ENCODE assay signal across 16 cellular contexts in the genomic region with DNA sequence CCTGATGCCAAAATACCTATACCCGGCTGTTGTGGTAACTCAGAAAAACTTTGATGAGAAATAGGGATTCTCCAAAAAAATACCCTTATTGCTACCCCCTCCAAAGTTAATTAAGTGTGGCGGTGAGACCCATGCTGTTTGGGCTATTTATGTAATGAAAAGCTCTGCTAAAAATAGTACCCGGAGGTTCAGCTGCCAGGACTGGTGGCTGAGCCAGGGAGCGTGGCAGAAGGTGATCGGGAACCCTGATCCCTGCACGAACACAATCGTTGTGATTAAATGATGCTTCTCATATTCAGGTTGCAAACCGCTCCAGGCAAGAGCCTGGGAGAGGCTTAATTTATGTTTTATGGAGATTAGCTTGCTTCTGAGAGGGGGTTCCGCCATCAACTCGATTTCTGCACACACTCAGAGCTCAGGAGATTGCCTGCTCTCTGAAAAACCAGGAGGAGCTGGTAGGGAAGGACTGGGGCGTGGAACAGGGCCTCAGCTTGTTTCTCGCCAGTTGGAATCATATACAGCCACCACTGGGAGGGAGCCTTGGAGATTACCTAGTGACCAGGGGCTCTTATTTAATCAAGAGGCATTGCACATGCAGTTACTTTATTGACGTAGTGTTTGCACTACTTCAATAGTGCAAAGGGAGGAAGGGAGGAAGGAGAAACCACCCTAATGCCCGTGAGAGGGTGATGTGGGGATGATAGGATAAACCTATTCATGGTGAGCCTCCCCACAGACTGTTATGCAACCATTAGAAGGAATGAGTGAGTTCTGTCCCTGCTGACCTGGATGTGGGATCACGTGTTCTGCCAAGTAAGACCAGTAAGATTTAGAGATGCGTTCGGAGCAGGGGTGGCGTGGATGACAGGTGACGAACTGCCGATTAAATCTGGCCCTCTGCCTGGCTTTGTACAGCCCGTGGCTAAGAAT. TPM values are rescaled to one million over a fixed set of nuclear protein-coding genes. Genes with fewer than 3 reads are reported as not detected.
DNase-seq lines count a peak whose midpoint lies in the region; ATAC-seq and TF ChIP-seq lines count a peak whose summit lies in the region.
"Had no signal": no experiment of that assay in that cellular context is flagged by ENCODE, and none has a peak within 500 bp of the region (broad histone marks: within the 10 kb centered on the region; RNA-seq: fewer than 3 reads in every experiment).

No MANE protein-coding gene starts in this region.

- intact Hi-C loops in heart right ventricle (cut with DNase I) = loop anchor here in 2 of 10 donors (10.0 kb wide), 1 partner anchor 107 kb away; no protein-coding TSS in a partner anchor

- no peaks in the 10 kb centered on the region for H3K9me3 ChIP-seq in WERI-Rb-1 (ENCODE audit: severe bottlenecking)
- H3K9me3 ChIP-seq in heart right ventricle = no peaks in the 10 kb centered on the region
- H3K9me3 ChIP-seq: mucosa of descending colon, suprapubic skin had no signal

- no peaks in the 10 kb centered on the region for H3K36me3 ChIP-seq in WERI-Rb-1
- H3K36me3 ChIP-seq in heart right ventricle = peaks cover 0 to 34% (median 3%) of the 10 kb centered on the region in 9 donors
- H3K36me3 ChIP-seq: BE2C, suprapubic skin had no signal

- WGBS in heart right ventricle, 2 donors = 36 to 46% methylated on average over 21 of the region's 21 CpGs

- TF ChIP-seq CTCF in WERI-Rb-1 (IDR thresholded peaks at IDR 0.05; ENCODE audit: low read depth, low read length) (no peak), heart right ventricle (IDR thresholded peaks at IDR 0.05) (no peak)

- H3K4me3 ChIP-seq in WERI-Rb-1 (ENCODE audit: low read depth, low read length) (peak overlapping the region; percentile 23), heart right ventricle (peak overlapping the region in 2 of 10 donors; percentile 6 to 20)
- H3K4me3 ChIP-seq: mucosa of descending colon, suprapubic skin had no signal

- DNase-seq in NCI-H1694 (lab: John Stamatoyannopoulos, UW) (peak; percentile 50), WERI-Rb-1 (peak; percentile 48), heart right ventricle (no peak), putamen (ENCODE audit: low spot score) (peak; percentile 75), epidermal melanocyte (ENCODE audit: insufficient read length, low spot score) (no peak), NCI-H1930 (lab: John Stamatoyannopoulos, UW) (no peak)
- DNase-seq: activated CD4-positive, alpha-beta T cell treated with anti-CD3 and anti-CD28 coated beads, Interleukin-2, amount 50 U/mL, for 48 hours; activated T-cell treated with anti-CD3 and anti-CD28 coated beads, Interleukin-2, amount 50 U/mL, for 72 hours; BE2C; HFFc6; mucosa of descending colon; NCI-H446 had no signal

- ATAC-seq in heart right ventricle (peak; percentile 54 to 91 (median 80)), GM18498 (IDR thresholded peaks at IDR 0.05; ENCODE audit: unreplicated experiment) (no peak), HG03565 (IDR thresholded peaks at IDR 0.05; ENCODE audit: unreplicated experiment) (no peak)
- ATAC-seq: activated T-cell treated with anti-CD3 and anti-CD28 coated beads, Interleukin-2, amount 50 U/mL, for 72 hours; mucosa of descending colon had no signal

- no peak overlapping the region for H3K27ac ChIP-seq in WERI-Rb-1
- peak overlapping the region; percentile 59 to 91 (median 86) for H3K27ac ChIP-seq in heart right ventricle
- H3K27ac ChIP-seq: suprapubic skin had no signal

- H3K27me3 ChIP-seq in WERI-Rb-1 (ENCODE audit: insufficient read depth, low read depth, severe bottlenecking) (no peaks in the 10 kb centered on the region), heart right ventricle (peaks cover 0 to 3% (median 0%) of the 10 kb centered on the region in 7 donors)

- peaks cover 5 to 99% (median 43%) of the 10 kb centered on the region in 9 donors for H3K4me1 ChIP-seq in heart right ventricle
- H3K4me1 ChIP-seq: BE2C had no signal

RNA-seq across cellular contexts. Expression of a gene that starts 23.4 kb away (rescaled TPM):
- 10 to 100 TPM; 36.5 to 78.7 (median 52.8) TPM for total RNA-seq in heart right ventricle
- polyA plus RNA-seq in heart right ventricle = 10 to 100 TPM; 12.2 to 24.8 TPM
- total RNA-seq: HFFc6, OCI-LY7 had no signal

Comparison
In these comparisons a context has a peak if more than half of its experiments do, and no peak if none do; other contexts are left out.
1. DNase-seq: peak in NCI-H1694 (single experiment), WERI-Rb-1 (single experiment) and putamen (single experiment); none in heart right ventricle (0 of 2), epidermal melanocyte (single experiment) and NCI-H1930 (0 of 2).
2. ATAC-seq: peak in heart right ventricle (8 of 8); none in GM18498 (single experiment) and HG03565 (single experiment).